2 cellular contexts compared by ENCODE assay signal in the genomic region with DNA sequence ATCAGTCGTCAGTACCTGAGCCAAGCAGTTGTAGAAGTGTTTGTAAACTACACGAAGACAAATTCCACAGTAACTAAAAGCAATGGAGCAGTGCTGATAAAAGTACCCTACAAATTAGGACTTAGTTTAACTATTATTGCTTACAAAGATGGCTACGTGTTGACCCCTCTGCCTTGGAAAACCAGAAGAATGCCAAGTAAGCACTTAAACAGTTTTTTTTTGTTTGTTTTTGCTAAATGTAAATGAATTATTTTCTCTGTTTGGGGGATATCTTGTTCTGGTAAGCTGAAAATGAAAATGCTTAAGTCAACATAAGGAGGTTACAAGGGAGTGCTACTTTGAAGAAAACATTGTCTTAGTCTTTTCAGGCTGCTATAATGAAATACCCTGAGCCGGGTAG.
TF ChIP-seq lines count a peak whose summit lies in the region.

No MANE protein-coding gene starts in this region.

TF ChIP-seq in IMR-90, 13 proteins besides CTCF, POLR2A, EP300 and RAD21:
- TF ChIP-seq RCOR1 (IDR thresholded peaks at IDR 0.05; ENCODE audit: insufficient replicate concordance, low read length) = no peak
- TF ChIP-seq, protein P1, sequence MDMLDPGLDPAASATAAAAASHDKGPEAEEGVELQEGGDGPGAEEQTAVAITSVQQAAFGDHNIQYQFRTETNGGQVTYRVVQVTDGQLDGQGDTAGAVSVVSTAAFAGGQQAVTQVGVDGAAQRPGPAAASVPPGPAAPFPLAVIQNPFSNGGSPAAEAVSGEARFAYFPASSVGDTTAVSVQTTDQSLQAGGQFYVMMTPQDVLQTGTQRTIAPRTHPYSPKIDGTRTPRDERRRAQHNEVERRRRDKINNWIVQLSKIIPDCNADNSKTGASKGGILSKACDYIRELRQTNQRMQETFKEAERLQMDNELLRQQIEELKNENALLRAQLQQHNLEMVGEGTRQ (IDR thresholded peaks at IDR 0.05; ENCODE audit: low read depth, low read length) = no peak
- no peak for TF ChIP-seq NFE2L2 (IDR thresholded peaks at IDR 0.05; ENCODE audit: low read depth, low read length)
- TF ChIP-seq MAFK (IDR thresholded peaks at IDR 0.05; ENCODE audit: low read depth, low read length) = peak; percentile 44; the same call in 1 of the 2 replicates
- TF ChIP-seq, protein P2, sequence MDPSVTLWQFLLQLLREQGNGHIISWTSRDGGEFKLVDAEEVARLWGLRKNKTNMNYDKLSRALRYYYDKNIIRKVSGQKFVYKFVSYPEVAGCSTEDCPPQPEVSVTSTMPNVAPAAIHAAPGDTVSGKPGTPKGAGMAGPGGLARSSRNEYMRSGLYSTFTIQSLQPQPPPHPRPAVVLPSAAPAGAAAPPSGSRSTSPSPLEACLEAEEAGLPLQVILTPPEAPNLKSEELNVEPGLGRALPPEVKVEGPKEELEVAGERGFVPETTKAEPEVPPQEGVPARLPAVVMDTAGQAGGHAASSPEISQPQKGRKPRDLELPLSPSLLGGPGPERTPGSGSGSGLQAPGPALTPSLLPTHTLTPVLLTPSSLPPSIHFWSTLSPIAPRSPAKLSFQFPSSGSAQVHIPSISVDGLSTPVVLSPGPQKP (IDR thresholded peaks at IDR 0.05; ENCODE audit: borderline replicate concordance, low read depth, low read length) = no peak

TF ChIP-seq in GM12878, 131 proteins besides CTCF, POLR2A, EP300 and RAD21:
- TF ChIP-seq SMAD1 (IDR thresholded peaks at IDR 0.05; ENCODE audit: low read depth, partially characterized antibody) = no peak
- TF ChIP-seq RFX5 (IDR thresholded peaks at IDR 0.05; ENCODE audit: low read depth, low read length) = no peak
- TF ChIP-seq, protein P3, sequence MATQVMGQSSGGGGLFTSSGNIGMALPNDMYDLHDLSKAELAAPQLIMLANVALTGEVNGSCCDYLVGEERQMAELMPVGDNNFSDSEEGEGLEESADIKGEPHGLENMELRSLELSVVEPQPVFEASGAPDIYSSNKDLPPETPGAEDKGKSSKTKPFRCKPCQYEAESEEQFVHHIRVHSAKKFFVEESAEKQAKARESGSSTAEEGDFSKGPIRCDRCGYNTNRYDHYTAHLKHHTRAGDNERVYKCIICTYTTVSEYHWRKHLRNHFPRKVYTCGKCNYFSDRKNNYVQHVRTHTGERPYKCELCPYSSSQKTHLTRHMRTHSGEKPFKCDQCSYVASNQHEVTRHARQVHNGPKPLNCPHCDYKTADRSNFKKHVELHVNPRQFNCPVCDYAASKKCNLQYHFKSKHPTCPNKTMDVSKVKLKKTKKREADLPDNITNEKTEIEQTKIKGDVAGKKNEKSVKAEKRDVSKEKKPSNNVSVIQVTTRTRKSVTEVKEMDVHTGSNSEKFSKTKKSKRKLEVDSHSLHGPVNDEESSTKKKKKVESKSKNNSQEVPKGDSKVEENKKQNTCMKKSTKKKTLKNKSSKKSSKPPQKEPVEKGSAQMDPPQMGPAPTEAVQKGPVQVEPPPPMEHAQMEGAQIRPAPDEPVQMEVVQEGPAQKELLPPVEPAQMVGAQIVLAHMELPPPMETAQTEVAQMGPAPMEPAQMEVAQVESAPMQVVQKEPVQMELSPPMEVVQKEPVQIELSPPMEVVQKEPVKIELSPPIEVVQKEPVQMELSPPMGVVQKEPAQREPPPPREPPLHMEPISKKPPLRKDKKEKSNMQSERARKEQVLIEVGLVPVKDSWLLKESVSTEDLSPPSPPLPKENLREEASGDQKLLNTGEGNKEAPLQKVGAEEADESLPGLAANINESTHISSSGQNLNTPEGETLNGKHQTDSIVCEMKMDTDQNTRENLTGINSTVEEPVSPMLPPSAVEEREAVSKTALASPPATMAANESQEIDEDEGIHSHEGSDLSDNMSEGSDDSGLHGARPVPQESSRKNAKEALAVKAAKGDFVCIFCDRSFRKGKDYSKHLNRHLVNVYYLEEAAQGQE (IDR thresholded peaks at IDR 0.05; ENCODE audit: low read depth, low read length) = no peak
- TF ChIP-seq LARP7 (IDR thresholded peaks at IDR 0.05) = no peak
- no peak for TF ChIP-seq HCFC1 (IDR thresholded peaks at IDR 0.05; ENCODE audit: low read length)
- no peak for TF ChIP-seq TCF7 (IDR thresholded peaks at IDR 0.05; ENCODE audit: borderline replicate concordance)
